Comparison of ENCODE assay signal across 8 cellular contexts in the genomic region with DNA sequence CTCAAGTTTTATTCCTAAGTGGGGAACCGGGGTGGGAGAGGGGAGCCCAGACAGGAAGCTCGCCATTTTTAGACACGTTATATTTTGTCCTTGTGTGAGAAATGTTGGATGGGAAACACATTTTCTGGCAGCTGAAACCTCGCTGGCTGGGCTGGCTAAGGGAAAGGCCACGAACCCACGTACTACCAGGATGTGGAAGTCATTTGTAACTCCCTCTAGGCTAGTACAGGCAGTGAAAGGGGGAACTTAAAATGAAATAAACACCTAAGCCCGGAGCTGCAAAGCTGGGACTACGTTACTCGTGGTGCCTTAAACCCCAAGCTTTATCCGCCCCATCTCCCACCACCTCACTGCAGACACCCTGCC. TPM values are rescaled to one million over a fixed set of nuclear protein-coding genes. Genes with fewer than 3 reads are reported as not detected.
A peak's percentile ranks its signal among the peaks of the same experiment; 100 is the strongest.
DNase-seq lines count a peak whose midpoint lies in the region; ATAC-seq and TF ChIP-seq lines count a peak whose summit lies in the region.

No MANE protein-coding gene starts in this region.

- no peak for DNase-seq in left ventricle myocardium superior
- DNase-seq in psoas muscle: no peak
- no peak for DNase-seq in stimulated activated CD4-positive, alpha-beta T cell treated with anti-CD3 and anti-CD28 coated beads, Interleukin-2, amount 100 ng/mL, for 48 hours
- DNase-seq in DMS53 treated with DMSO at 0.1 percent for 48 hours (lab: John Stamatoyannopoulos, UW; ENCODE audit: unreplicated experiment): no peak
- no peak for DNase-seq in caudate nucleus (lab: John Stamatoyannopoulos, UW)
- no peak for DNase-seq in SIG-M5 (lab: John Stamatoyannopoulos, UW)

- no peaks in the 10 kb centered on the region for H3K9me3 ChIP-seq in psoas muscle

- no peaks in the 10 kb centered on the region for H3K4me1 ChIP-seq in psoas muscle

- intact Hi-C loops in left ventricle myocardium superior (cut with micrococcal nuclease): no loop called here
- intact Hi-C loops in psoas muscle (cut with DNase I): loop anchor here (5.0 kb wide), 1 partner anchor 237 kb away; no protein-coding TSS in a partner anchor

- TF ChIP-seq CTCF in VCaP (conservative IDR thresholded peaks at IDR 0.05) (no peak), psoas muscle (IDR thresholded peaks at IDR 0.05) (no peak)

- WGBS in psoas muscle, 3 donors: 8 to 12% (median 10%) methylated on average over 10 of the region's 10 CpGs

- no peaks in the 10 kb centered on the region for H3K36me3 ChIP-seq in psoas muscle (ENCODE audit: insufficient read depth in 1 of 2, low read depth in 1 of 2)

- ATAC-seq in GM18867 (IDR thresholded peaks at IDR 0.05; ENCODE audit: unreplicated experiment) (peak; percentile 12), left ventricle myocardium superior (peak; percentile 37), psoas muscle (peak in 2 of 4 donors; percentile 12 to 14)

- H3K27me3 ChIP-seq in psoas muscle (ENCODE audit: insufficient read depth in 3 of 3, low read length in 2 of 3): peaks cover 0 to 78% (median 5%) of the 10 kb centered on the region in 3 donors

- peak overlapping the region; percentile 74; the same call in 1 of the 2 replicates for H3K27ac ChIP-seq in VCaP
- no peak overlapping the region for H3K27ac ChIP-seq in psoas muscle
- no peak overlapping the region for H3K27ac ChIP-seq in caudate nucleus (ENCODE audit: low read depth, low read length)

- peak overlapping the region; percentile 63 for H3K4me3 ChIP-seq in psoas muscle

RNA-seq across cellular contexts. Expression of gene TMEM174, which starts 42.5 kb away (rescaled TPM):
- total RNA-seq in left ventricle myocardium superior (not detected), psoas muscle (not detected)
- polyA plus RNA-seq in psoas muscle: not detected
